ENCODE assay signal across 25 cellular contexts in genomic region chr22:23548501-23549197, GRCh38. TPM values are rescaled to one million over a fixed set of nuclear protein-coding genes. Genes with fewer than 3 reads are reported as not detected.
"Had no signal": no experiment of that assay in that cellular context is flagged by ENCODE, and none has a peak within 500 bp of the region (broad histone marks: within the 10 kb centered on the region; RNA-seq: fewer than 3 reads in every experiment).

No MANE protein-coding gene starts in this region.

- H3K36me3 Mint-ChIP-seq: T-cell had no signal

- H3K27ac ChIP-seq: esophagus muscularis mucosa, heart right ventricle, neutrophil, parathyroid adenoma had no signal

- H3K4me3 ChIP-seq: esophagus muscularis mucosa, heart right ventricle had no signal

- H3K36me3 ChIP-seq: esophagus muscularis mucosa, heart right ventricle, neutrophil had no signal

- H3K9me3 ChIP-seq: neutrophil had no signal

- H3K4me1 Mint-ChIP-seq: activated CD4-positive, alpha-beta T cell treated with anti-CD3 and anti-CD28 coated beads, Interleukin-2, amount 10 ng/mL, durations not matched to agents 7 days and 5 days; naive thymus-derived CD8-positive, alpha-beta T cell; T-cell had no signal

- ATAC-seq: activated CD4-positive, CD25-positive, alpha-beta regulatory T cell treated with anti-CD3 and anti-CD28 coated beads, Interleukin-2, amount 50 U/mL, for 24 hours; heart right ventricle; left ventricle myocardium superior; naive thymus-derived CD8-positive, alpha-beta T cell; SK-N-SH treated with all-trans-retinoic acid at 6 μM for 48 hours; T-cell had no signal

- DNase-seq: activated CD4-positive, alpha-beta T cell treated with anti-CD3 and anti-CD28 coated beads, Interleukin-2, amount 10 ng/mL, durations not matched to agents 7 days and 5 days; activated CD8-positive, alpha-beta memory T cell treated with anti-CD3 and anti-CD28 coated beads for 24 hours; activated naive CD4-positive, alpha-beta T cell treated with Interleukin-2 at 50 U/mL for 16 hours; effector CD8-positive, alpha-beta T cell; heart right ventricle; kidney glomerular epithelial cell; left ventricle myocardium superior; mesenchymal stem cell; stimulated activated CD4-positive, alpha-beta T cell treated with anti-CD3 and anti-CD28 coated beads, Interleukin-2, amount 100 ng/mL, for 48 hours; T-cell; trophoblast cell had no signal

- H3K4me1 ChIP-seq: esophagus muscularis mucosa, heart right ventricle, parathyroid adenoma had no signal

- H3K27me3 ChIP-seq: neutrophil had no signal

- H3K27ac Mint-ChIP-seq: activated CD4-positive, alpha-beta T cell treated with anti-CD3 and anti-CD28 coated beads, Interleukin-2, amount 10 ng/mL, durations not matched to agents 7 days and 5 days; naive thymus-derived CD8-positive, alpha-beta T cell; stimulated activated naive CD8-positive, alpha-beta T cell treated with anti-CD3 and anti-CD28 coated beads, Interleukin-15, Interleukin-2, amounts not matched to agents 100 ng/mL and 50 ng/mL, for 24 hours; T-cell had no signal

- H3K4me3 Mint-ChIP-seq: activated CD4-positive, alpha-beta T cell treated with anti-CD3 and anti-CD28 coated beads, Interleukin-2, amount 10 ng/mL, durations not matched to agents 7 days and 5 days; naive thymus-derived CD8-positive, alpha-beta T cell; stimulated activated naive CD8-positive, alpha-beta T cell treated with anti-CD3 and anti-CD28 coated beads, Interleukin-15, Interleukin-2, amounts not matched to agents 100 ng/mL and 50 ng/mL, for 24 hours; T-cell had no signal

- H3K27me3 Mint-ChIP-seq: activated CD4-positive, alpha-beta T cell treated with anti-CD3 and anti-CD28 coated beads, Interleukin-2, amount 10 ng/mL, durations not matched to agents 7 days and 5 days; naive thymus-derived CD8-positive, alpha-beta T cell; stimulated activated naive CD8-positive, alpha-beta T cell treated with anti-CD3 and anti-CD28 coated beads, Interleukin-15, Interleukin-2, amounts not matched to agents 100 ng/mL and 50 ng/mL, for 24 hours; T-cell had no signal

RNA-seq across cellular contexts. Expression of gene IGLL1, which starts 31.4 kb away (rescaled TPM):
- total RNA-seq: activated CD4-positive, alpha-beta T cell treated with anti-CD3 and anti-CD28 coated beads, Interleukin-2, amount 10 ng/mL, durations not matched to agents 7 days and 5 days; astrocyte; bronchial epithelial cell; cerebellum; endothelial cell of umbilical vein; esophagus muscularis mucosa; heart right ventricle; left ventricle myocardium superior; naive thymus-derived CD8-positive, alpha-beta T cell; renal cortical epithelial cell; skeletal muscle tissue had no signal
- polyA plus RNA-seq: adipose tissue; endothelial cell of umbilical vein; heart right ventricle; naive thymus-derived CD8-positive, alpha-beta T cell had no signal
